ENCODE assay signal across 21 cellular contexts in genomic region chr3:112384769-112385168, GRCh38. TPM values are rescaled to one million over a fixed set of nuclear protein-coding genes. Genes with fewer than 3 reads are reported as not detected.
A peak's percentile ranks its signal among the peaks of the same experiment; 100 is the strongest.
DNase-seq lines count a peak whose midpoint lies in the region; ATAC-seq lines count a peak whose summit lies in the region.
"Had no signal": no experiment of that assay in that cellular context is flagged by ENCODE, and none has a peak within 500 bp of the region (broad histone marks: within the 10 kb centered on the region; RNA-seq: fewer than 3 reads in every experiment).

No MANE protein-coding gene starts in this region.

- peak; percentile 72 for ATAC-seq in activated CD4-positive, alpha-beta T cell treated with anti-CD3 and anti-CD28 coated beads for 36 hours
- ATAC-seq in activated T-helper 17 cell treated with anti-CD3 and anti-CD28 coated beads, Interleukin-2, amount 50 U/mL, for 72 hours (replicated peaks) = peak; percentile 81
- no peak for ATAC-seq in GM21786 (IDR thresholded peaks at IDR 0.05; ENCODE audit: unreplicated experiment)
- no peak for ATAC-seq in GM19397 (IDR thresholded peaks at IDR 0.05; ENCODE audit: unreplicated experiment)
- ATAC-seq: GM12878 had no signal

- peaks cover 48% of the 10 kb centered on the region for H3K4me1 Mint-ChIP-seq in activated CD4-positive, alpha-beta T cell treated with anti-CD3 and anti-CD28 coated beads for 36 hours
- peaks cover 11% of the 10 kb centered on the region for H3K4me1 Mint-ChIP-seq in activated T-helper 17 cell treated with anti-CD3 and anti-CD28 coated beads, Interleukin-2, amount 50 U/mL, for 72 hours

- CTCF ChIA-PET in activated CD4-positive, alpha-beta T cell treated with anti-CD3 and anti-CD28 coated beads for 36 hours (lab: Charles Lee) = interaction anchor here (0.7 to 0.9 kb wide), 2 partner anchors 9 to 52 kb away, joined by 3 to 5 read pairs; partner anchors contain the start of gene CD200

- peaks cover 5% of the 10 kb centered on the region for H3K9me3 Mint-ChIP-seq in activated CD4-positive, alpha-beta T cell treated with anti-CD3 and anti-CD28 coated beads for 36 hours (ENCODE audit: low read depth)
- H3K9me3 Mint-ChIP-seq in activated T-helper 17 cell treated with anti-CD3 and anti-CD28 coated beads, Interleukin-2, amount 50 U/mL, for 72 hours = no peaks in the 10 kb centered on the region

- peaks cover 2% of the 10 kb centered on the region for H3K36me3 Mint-ChIP-seq in activated CD4-positive, alpha-beta T cell treated with anti-CD3 and anti-CD28 coated beads for 36 hours (ENCODE audit: low read depth)
- H3K36me3 Mint-ChIP-seq in activated T-helper 17 cell treated with anti-CD3 and anti-CD28 coated beads, Interleukin-2, amount 50 U/mL, for 72 hours (ENCODE audit: low read depth) = no peaks in the 10 kb centered on the region

- H3K27me3 Mint-ChIP-seq in activated CD4-positive, alpha-beta T cell treated with anti-CD3 and anti-CD28 coated beads for 36 hours = no peaks in the 10 kb centered on the region
- H3K27me3 Mint-ChIP-seq in activated T-helper 17 cell treated with anti-CD3 and anti-CD28 coated beads, Interleukin-2, amount 50 U/mL, for 72 hours = no peaks in the 10 kb centered on the region

- POLR2A ChIA-PET in activated CD4-positive, alpha-beta T cell treated with anti-CD3 and anti-CD28 coated beads for 36 hours (lab: Charles Lee) = interaction anchor here (0.8 kb wide), 1 partner anchor 46 kb away, joined by 3 read pairs; no protein-coding TSS in a partner anchor

- peak overlapping the region; percentile 33 for H3K27ac Mint-ChIP-seq in activated CD4-positive, alpha-beta T cell treated with anti-CD3 and anti-CD28 coated beads for 36 hours
- H3K27ac Mint-ChIP-seq in activated T-helper 17 cell treated with anti-CD3 and anti-CD28 coated beads, Interleukin-2, amount 50 U/mL, for 72 hours = peak overlapping the region; percentile 22

- no peak overlapping the region for H3K4me3 Mint-ChIP-seq in activated CD4-positive, alpha-beta T cell treated with anti-CD3 and anti-CD28 coated beads for 36 hours
- peak overlapping the region; percentile 16 for H3K4me3 Mint-ChIP-seq in activated T-helper 17 cell treated with anti-CD3 and anti-CD28 coated beads, Interleukin-2, amount 50 U/mL, for 72 hours

- DNase-seq in activated CD4-positive, alpha-beta T cell treated with anti-CD3 and anti-CD28 coated beads for 36 hours = no peak
- DNase-seq in activated CD4-positive, alpha-beta T cell treated with anti-CD3 and anti-CD28 coated beads for 48 hours = no peak
- DNase-seq in CD1c-positive myeloid dendritic cell (ENCODE audit: extremely low spot score) (peak; percentile 69), iris pigment epithelial cell (ENCODE audit: low read depth) (peak; percentile 15), NOMO-1 treated with dmso at 0.1 percent for 144 hours (lab: John Stamatoyannopoulos, UW; ENCODE audit: unreplicated experiment) (no peak)
- DNase-seq: GDM1; GM23248; KBM-7; NCI-H1436; NCI-H2029; NCI-H2171; NCI-H446; NCI-H69; NK-92 treated with Interleukin-12 subunit alpha and Interleukin-12 subunit beta, amount 100 ng/mL, for 24 hours; OCI-M1; RPMI8226 had no signal

- intact Hi-C loops in activated CD4-positive, alpha-beta T cell treated with anti-CD3 and anti-CD28 coated beads for 36 hours (cut with DNase I, micrococcal nuclease) = loop anchor here in 1 of 2 experiments (1.0 kb wide), 1 partner anchor 9 kb away; no protein-coding TSS in a partner anchor

RNA-seq across cellular contexts. Expression of gene CD200, which starts 51.8 kb away (rescaled TPM):
- total RNA-seq in activated CD4-positive, alpha-beta T cell treated with anti-CD3 and anti-CD28 coated beads for 36 hours = 10 to 100 TPM; 30.2 to 42.3 TPM
- total RNA-seq in activated T-helper 17 cell treated with anti-CD3 and anti-CD28 coated beads, Interleukin-2, amount 50 U/mL, for 72 hours = 10 to 100 TPM in 1 of 2 donors, 1 to 10 TPM in 1; 5.1 to 26.8 TPM
- total RNA-seq: A172, GM23248 had no signal

Comparison
In these comparisons a context has a peak if more than half of its experiments do, and no peak if none do; other contexts are left out.
1. ATAC-seq: peak in activated CD4-positive, alpha-beta T cell treated with anti-CD3 and anti-CD28 coated beads for 36 hours (single experiment) and activated T-helper 17 cell treated with anti-CD3 and anti-CD28 coated beads, Interleukin-2, amount 50 U/mL, for 72 hours (single experiment); none in GM21786 (single experiment) and GM19397 (single experiment).
2. DNase-seq: peak in CD1c-positive myeloid dendritic cell (single experiment) and iris pigment epithelial cell (single experiment); none in activated CD4-positive, alpha-beta T cell treated with anti-CD3 and anti-CD28 coated beads for 36 hours (single experiment), activated CD4-positive, alpha-beta T cell treated with anti-CD3 and anti-CD28 coated beads for 48 hours (single experiment) and NOMO-1 treated with dmso at 0.1 percent for 144 hours (single experiment).